In the genomic region with DNA sequence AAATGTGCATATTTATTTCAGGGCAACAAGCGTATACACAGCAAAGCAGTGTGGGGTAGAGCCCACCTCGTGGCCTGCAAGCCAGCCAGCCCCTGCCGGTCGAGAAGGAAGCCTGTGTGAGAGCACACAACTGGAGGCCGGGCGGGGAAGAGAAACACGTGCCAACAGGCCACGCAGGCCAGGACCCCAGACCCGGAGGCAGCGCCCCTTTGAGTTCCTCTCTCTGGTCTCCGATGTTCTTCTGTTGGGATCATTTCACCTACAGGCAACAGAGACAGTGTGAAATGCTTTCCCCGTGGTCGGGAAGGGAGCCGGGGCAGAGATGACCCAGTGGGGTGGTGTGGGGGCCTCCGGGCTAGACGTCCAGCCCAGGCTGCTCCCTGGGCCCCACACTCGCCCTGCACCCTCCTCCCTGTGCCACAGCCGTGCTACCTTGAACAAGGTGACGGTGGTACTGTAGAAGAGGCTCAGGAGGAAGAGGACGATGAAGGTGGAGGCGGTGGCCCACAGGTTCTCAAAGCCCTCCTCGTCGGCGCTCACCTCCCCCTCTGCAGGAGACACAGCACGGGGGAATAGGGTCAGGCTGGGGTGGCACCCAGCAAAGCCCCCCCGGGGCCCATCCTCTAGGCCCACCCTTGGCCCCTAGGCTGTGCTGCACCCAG, we compare ENCODE assay signal across 19 cellular contexts.
DNase-seq lines count a peak whose midpoint lies in the region; ATAC-seq and TF ChIP-seq lines count a peak whose summit lies in the region.
"Had no signal": no experiment of that assay in that cellular context is flagged by ENCODE, and none has a peak within 500 bp of the region (broad histone marks: within the 10 kb centered on the region; RNA-seq: fewer than 3 reads in every experiment).

No MANE protein-coding gene starts in this region.

- peaks cover 13% of the 10 kb centered on the region for H3K4me1 Mint-ChIP-seq in activated CD8-positive, alpha-beta memory T cell treated with anti-CD3 and anti-CD28 coated beads, Interleukin-2, amount 10 ng/mL, durations not matched to agents 7 days and 5 days
- peaks cover 67% of the 10 kb centered on the region for H3K4me1 Mint-ChIP-seq in stimulated activated memory B cell treated with anti-CD40 and anti-IgM and Interleukin-4, amounts not matched to agents 10 μg/mL and 1 μg/mL and 100 μg/mL, for 72 hours

- no peak overlapping the region for H3K4me3 Mint-ChIP-seq in activated CD8-positive, alpha-beta memory T cell treated with anti-CD3 and anti-CD28 coated beads, Interleukin-2, amount 10 ng/mL, durations not matched to agents 7 days and 5 days
- H3K4me3 Mint-ChIP-seq in stimulated activated memory B cell treated with anti-CD40 and anti-IgM and Interleukin-4, amounts not matched to agents 10 μg/mL and 1 μg/mL and 100 μg/mL, for 72 hours: peak overlapping the region; percentile 46
- H3K4me3 Mint-ChIP-seq: dendritic cell treated with granulocyte-macrophage colony-stimulating factor and Interleukin-4, amounts not matched to agents 40 ng/mL and 50 ng/mL, for 4 days; naive thymus-derived CD8-positive, alpha-beta T cell had no signal

- no peak for ATAC-seq in activated CD8-positive, alpha-beta memory T cell treated with anti-CD3 and anti-CD28 coated beads, Interleukin-2, amount 10 ng/mL, durations not matched to agents 7 days and 5 days
- ATAC-seq in stimulated activated memory B cell treated with anti-CD40 and anti-IgM and Interleukin-4, amounts not matched to agents 10 μg/mL and 1 μg/mL and 100 μg/mL, for 72 hours: peak; percentile 37
- no peak for ATAC-seq in GM18873 (IDR thresholded peaks at IDR 0.05; ENCODE audit: low FRiP score, unreplicated experiment)
- ATAC-seq: naive thymus-derived CD8-positive, alpha-beta T cell had no signal

- DNase-seq in activated CD8-positive, alpha-beta memory T cell treated with anti-CD3 and anti-CD28 coated beads, Interleukin-2, amount 10 ng/mL, durations not matched to agents 7 days and 5 days: peak; percentile 32
- DNase-seq in activated CD8-positive, alpha-beta memory T cell treated with anti-CD3 and anti-CD28 coated beads, Interleukin-2, amount 50 U/mL, for 48 hours: no peak
- DNase-seq in colonic mucosa: peak; percentile 9
- DNase-seq in Kasumi-1 (lab: John Stamatoyannopoulos, UW): no peak
- no peak for DNase-seq in DMS53 (lab: John Stamatoyannopoulos, UW)
- DNase-seq: activated CD4-positive, alpha-beta T cell treated with anti-CD3 and anti-CD28 coated beads for 4 hours; activated gamma-delta T cell; glutamatergic neuron; KG1; NCI-H2171 treated with DMSO at 0.1 percent for 48 hours; NCI-H526 treated with DMSO at 0.1 percent for 48 hours; SW 1271 had no signal

- no peaks in the 10 kb centered on the region for H3K4me1 ChIP-seq in colonic mucosa

- TF ChIP-seq POLR2A in GM19099 (IDR thresholded peaks at IDR 0.05; ENCODE audit: extremely low read depth, insufficient read length, low read depth): peak; percentile 2

- H3K27me3 ChIP-seq in colonic mucosa: no peaks in the 10 kb centered on the region

- H3K36me3 ChIP-seq in colonic mucosa: no peaks in the 10 kb centered on the region

- no peaks in the 10 kb centered on the region for H3K9me3 ChIP-seq in colonic mucosa

- no peak overlapping the region for H3K27ac ChIP-seq in colonic mucosa
- H3K27ac ChIP-seq: C4-2B, RWPE1 had no signal

- H3K36me3 Mint-ChIP-seq in activated CD8-positive, alpha-beta memory T cell treated with anti-CD3 and anti-CD28 coated beads, Interleukin-2, amount 10 ng/mL, durations not matched to agents 7 days and 5 days: peaks cover 8% of the 10 kb centered on the region
- peaks cover 52% of the 10 kb centered on the region for H3K36me3 Mint-ChIP-seq in stimulated activated memory B cell treated with anti-CD40 and anti-IgM and Interleukin-4, amounts not matched to agents 10 μg/mL and 1 μg/mL and 100 μg/mL, for 72 hours
- H3K36me3 Mint-ChIP-seq: naive thymus-derived CD8-positive, alpha-beta T cell had no signal

- intact Hi-C loops in colonic mucosa (cut with DNase I): no loop called here

- H3K9me3 Mint-ChIP-seq in activated CD8-positive, alpha-beta memory T cell treated with anti-CD3 and anti-CD28 coated beads, Interleukin-2, amount 10 ng/mL, durations not matched to agents 7 days and 5 days (ENCODE audit: low read depth): no peaks in the 10 kb centered on the region
- no peaks in the 10 kb centered on the region for H3K9me3 Mint-ChIP-seq in stimulated activated memory B cell treated with anti-CD40 and anti-IgM and Interleukin-4, amounts not matched to agents 10 μg/mL and 1 μg/mL and 100 μg/mL, for 72 hours
- H3K9me3 Mint-ChIP-seq: dendritic cell treated with granulocyte-macrophage colony-stimulating factor and Interleukin-4, amounts not matched to agents 40 ng/mL and 50 ng/mL, for 4 days; naive thymus-derived CD8-positive, alpha-beta T cell had no signal

- H3K4me3 ChIP-seq in colonic mucosa: no peak overlapping the region

- TF ChIP-seq CTCF in colonic mucosa (IDR thresholded peaks at IDR 0.05): no peak

- CTCF ChIA-PET in activated CD8-positive, alpha-beta memory T cell treated with anti-CD3 and anti-CD28 coated beads, Interleukin-2, amount 10 ng/mL, durations not matched to agents 7 days and 5 days (lab: Charles Lee): no interaction called here

- H3K9ac ChIP-seq in colonic mucosa (ENCODE audit: low read depth in 2 of 2, low read length in 2 of 2): no peak overlapping the region

- H3K27ac Mint-ChIP-seq in activated CD8-positive, alpha-beta memory T cell treated with anti-CD3 and anti-CD28 coated beads, Interleukin-2, amount 10 ng/mL, durations not matched to agents 7 days and 5 days: no peak overlapping the region
- peak overlapping the region; percentile 100 for H3K27ac Mint-ChIP-seq in stimulated activated memory B cell treated with anti-CD40 and anti-IgM and Interleukin-4, amounts not matched to agents 10 μg/mL and 1 μg/mL and 100 μg/mL, for 72 hours
- H3K27ac Mint-ChIP-seq: dendritic cell treated with granulocyte-macrophage colony-stimulating factor and Interleukin-4, amounts not matched to agents 40 ng/mL and 50 ng/mL, for 4 days had no signal

- H3K27me3 Mint-ChIP-seq in activated CD8-positive, alpha-beta memory T cell treated with anti-CD3 and anti-CD28 coated beads, Interleukin-2, amount 10 ng/mL, durations not matched to agents 7 days and 5 days: no peaks in the 10 kb centered on the region
- H3K27me3 Mint-ChIP-seq in stimulated activated memory B cell treated with anti-CD40 and anti-IgM and Interleukin-4, amounts not matched to agents 10 μg/mL and 1 μg/mL and 100 μg/mL, for 72 hours: no peaks in the 10 kb centered on the region
- H3K27me3 Mint-ChIP-seq: dendritic cell treated with granulocyte-macrophage colony-stimulating factor and Interleukin-4, amounts not matched to agents 40 ng/mL and 50 ng/mL, for 4 days; naive thymus-derived CD8-positive, alpha-beta T cell had no signal

Comparison
In these comparisons a context has a peak if more than half of its experiments do, and no peak if none do; other contexts are left out.
1. DNase-seq: peak in activated CD8-positive, alpha-beta memory T cell treated with anti-CD3 and anti-CD28 coated beads, Interleukin-2, amount 10 ng/mL, durations not matched to agents 7 days and 5 days (single experiment) and colonic mucosa (single experiment); none in activated CD8-positive, alpha-beta memory T cell treated with anti-CD3 and anti-CD28 coated beads, Interleukin-2, amount 50 U/mL, for 48 hours (single experiment), Kasumi-1 (0 of 2) and DMS53 (single experiment).